Comparison of ENCODE assay signal across 1 cellular context in genomic region chr6:166348305-166348949, GRCh38.
A peak's percentile ranks its signal among the peaks of the same experiment; 100 is the strongest.
TF ChIP-seq lines count a peak whose summit lies in the region.

No MANE protein-coding gene starts in this region.

TF ChIP-seq in HepG2, 621 proteins besides CTCF, POLR2A, EP300 and RAD21 (continues in another document):
- TF ChIP-seq ZMYM2 (CRISPR knock-in tag; IDR thresholded peaks at IDR 0.05) = peak; percentile 44; the same call in 1 of the 2 replicates
- TF ChIP-seq DPF2 (CRISPR knock-in tag; IDR thresholded peaks at IDR 0.05; ENCODE audit: borderline replicate concordance, low read depth) = 0 out of 2 replicates have a peak, but pooled peaks have one; percentile 27
- no peak for TF ChIP-seq SOX6 (IDR thresholded peaks at IDR 0.05)
- peak; percentile 77 for TF ChIP-seq SOX6 (CRISPR knock-in tag; IDR thresholded peaks at IDR 0.05)
- TF ChIP-seq ZNF136 (CRISPR knock-in tag; IDR thresholded peaks at IDR 0.05; ENCODE audit: low read depth) = no peak
- peak; percentile 65 for TF ChIP-seq HNF4A (CRISPR knock-in tag; IDR thresholded peaks at IDR 0.05)
- TF ChIP-seq CREM (IDR thresholded peaks at IDR 0.05) = peak; percentile 37; the same call in 1 of the 2 replicates
- TF ChIP-seq CREM (CRISPR knock-in tag; IDR thresholded peaks at IDR 0.05) = no peak
- TF ChIP-seq STAG1 (CRISPR knock-in tag; IDR thresholded peaks at IDR 0.05) = no peak
- TF ChIP-seq, protein P1, sequence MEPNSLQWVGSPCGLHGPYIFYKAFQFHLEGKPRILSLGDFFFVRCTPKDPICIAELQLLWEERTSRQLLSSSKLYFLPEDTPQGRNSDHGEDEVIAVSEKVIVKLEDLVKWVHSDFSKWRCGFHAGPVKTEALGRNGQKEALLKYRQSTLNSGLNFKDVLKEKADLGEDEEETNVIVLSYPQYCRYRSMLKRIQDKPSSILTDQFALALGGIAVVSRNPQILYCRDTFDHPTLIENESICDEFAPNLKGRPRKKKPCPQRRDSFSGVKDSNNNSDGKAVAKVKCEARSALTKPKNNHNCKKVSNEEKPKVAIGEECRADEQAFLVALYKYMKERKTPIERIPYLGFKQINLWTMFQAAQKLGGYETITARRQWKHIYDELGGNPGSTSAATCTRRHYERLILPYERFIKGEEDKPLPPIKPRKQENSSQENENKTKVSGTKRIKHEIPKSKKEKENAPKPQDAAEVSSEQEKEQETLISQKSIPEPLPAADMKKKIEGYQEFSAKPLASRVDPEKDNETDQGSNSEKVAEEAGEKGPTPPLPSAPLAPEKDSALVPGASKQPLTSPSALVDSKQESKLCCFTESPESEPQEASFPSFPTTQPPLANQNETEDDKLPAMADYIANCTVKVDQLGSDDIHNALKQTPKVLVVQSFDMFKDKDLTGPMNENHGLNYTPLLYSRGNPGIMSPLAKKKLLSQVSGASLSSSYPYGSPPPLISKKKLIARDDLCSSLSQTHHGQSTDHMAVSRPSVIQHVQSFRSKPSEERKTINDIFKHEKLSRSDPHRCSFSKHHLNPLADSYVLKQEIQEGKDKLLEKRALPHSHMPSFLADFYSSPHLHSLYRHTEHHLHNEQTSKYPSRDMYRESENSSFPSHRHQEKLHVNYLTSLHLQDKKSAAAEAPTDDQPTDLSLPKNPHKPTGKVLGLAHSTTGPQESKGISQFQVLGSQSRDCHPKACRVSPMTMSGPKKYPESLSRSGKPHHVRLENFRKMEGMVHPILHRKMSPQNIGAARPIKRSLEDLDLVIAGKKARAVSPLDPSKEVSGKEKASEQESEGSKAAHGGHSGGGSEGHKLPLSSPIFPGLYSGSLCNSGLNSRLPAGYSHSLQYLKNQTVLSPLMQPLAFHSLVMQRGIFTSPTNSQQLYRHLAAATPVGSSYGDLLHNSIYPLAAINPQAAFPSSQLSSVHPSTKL (CRISPR knock-in tag; IDR thresholded peaks at IDR 0.05) = peak; percentile 69
- no peak for TF ChIP-seq HIVEP1 (CRISPR knock-in tag; IDR thresholded peaks at IDR 0.05)
- TF ChIP-seq BCL6 (CRISPR knock-in tag; IDR thresholded peaks at IDR 0.05) = 0 out of 2 replicates have a peak, but pooled peaks have one; percentile 17
- 0 out of 2 replicates have a peak, but pooled peaks have one; percentile 15 for TF ChIP-seq KDM5A (IDR thresholded peaks at IDR 0.05; ENCODE audit: borderline replicate concordance, low read length)
- peak; percentile 57; the same call in 1 of the 2 replicates for TF ChIP-seq HNF4G (IDR thresholded peaks at IDR 0.05; ENCODE audit: borderline replicate concordance, low read depth, low read length)
- TF ChIP-seq HNF4G (CRISPR knock-in tag; IDR thresholded peaks at IDR 0.05; ENCODE audit: borderline replicate concordance, low read depth) = no peak
- peak; percentile 41; the same call in 1 of the 2 replicates for TF ChIP-seq NCOR1 (IDR thresholded peaks at IDR 0.05; ENCODE audit: borderline replicate concordance, low read length)
- TF ChIP-seq FOXA3 (CRISPR knock-in tag; IDR thresholded peaks at IDR 0.05) = peak; percentile 33; the same call in 1 of the 2 replicates
- peak; percentile 18; the same call in 1 of the 2 replicates for TF ChIP-seq KDM4B (CRISPR knock-in tag; IDR thresholded peaks at IDR 0.05)
- TF ChIP-seq KDM6A (CRISPR knock-in tag; IDR thresholded peaks at IDR 0.05; ENCODE audit: low read depth) = 0 out of 2 replicates have a peak, but pooled peaks have one; percentile 21
- 0 out of 2 replicates have a peak, but pooled peaks have one; percentile 45 for TF ChIP-seq SOX13 (IDR thresholded peaks at IDR 0.05)
- peak in 1 of 2 experiments; percentile 77; a peak in 2 of 4 replicates for TF ChIP-seq SOX13 (CRISPR knock-in tag; conservative IDR thresholded peaks at IDR 0.05 in 1 of 2, IDR thresholded peaks at IDR 0.05 in 1 of 2)
- peak; percentile 46; the same call in 1 of the 2 replicates for TF ChIP-seq SMAD3 (CRISPR knock-in tag; IDR thresholded peaks at IDR 0.05)
- TF ChIP-seq IKZF5 (CRISPR knock-in tag; IDR thresholded peaks at IDR 0.05) = peak; percentile 44; the same call in 1 of the 2 replicates
- peak; percentile 62; the same call in 1 of the 2 replicates for TF ChIP-seq ZNF331 (CRISPR knock-in tag; IDR thresholded peaks at IDR 0.05)
- no peak for TF ChIP-seq CREB1 (IDR thresholded peaks at IDR 0.05)
- TF ChIP-seq CREB1 (CRISPR knock-in tag; IDR thresholded peaks at IDR 0.05) = 0 out of 2 replicates have a peak, but pooled peaks have one; percentile 38
- TF ChIP-seq, protein P2, sequence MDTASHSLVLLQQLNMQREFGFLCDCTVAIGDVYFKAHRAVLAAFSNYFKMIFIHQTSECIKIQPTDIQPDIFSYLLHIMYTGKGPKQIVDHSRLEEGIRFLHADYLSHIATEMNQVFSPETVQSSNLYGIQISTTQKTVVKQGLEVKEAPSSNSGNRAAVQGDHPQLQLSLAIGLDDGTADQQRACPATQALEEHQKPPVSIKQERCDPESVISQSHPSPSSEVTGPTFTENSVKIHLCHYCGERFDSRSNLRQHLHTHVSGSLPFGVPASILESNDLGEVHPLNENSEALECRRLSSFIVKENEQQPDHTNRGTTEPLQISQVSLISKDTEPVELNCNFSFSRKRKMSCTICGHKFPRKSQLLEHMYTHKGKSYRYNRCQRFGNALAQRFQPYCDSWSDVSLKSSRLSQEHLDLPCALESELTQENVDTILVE (CRISPR knock-in tag; IDR thresholded peaks at IDR 0.05) = no peak
- no peak for TF ChIP-seq HNF1A (IDR thresholded peaks at IDR 0.05; ENCODE audit: low read depth)
- TF ChIP-seq HNF1A (CRISPR knock-in tag; IDR thresholded peaks at IDR 0.05; ENCODE audit: borderline replicate concordance) = peak; percentile 25; the same call in 1 of the 2 replicates
- peak; percentile 70; the same call in 1 of the 2 replicates for TF ChIP-seq SOX5 (CRISPR knock-in tag; IDR thresholded peaks at IDR 0.05; ENCODE audit: borderline replicate concordance)
- TF ChIP-seq, protein P3, sequence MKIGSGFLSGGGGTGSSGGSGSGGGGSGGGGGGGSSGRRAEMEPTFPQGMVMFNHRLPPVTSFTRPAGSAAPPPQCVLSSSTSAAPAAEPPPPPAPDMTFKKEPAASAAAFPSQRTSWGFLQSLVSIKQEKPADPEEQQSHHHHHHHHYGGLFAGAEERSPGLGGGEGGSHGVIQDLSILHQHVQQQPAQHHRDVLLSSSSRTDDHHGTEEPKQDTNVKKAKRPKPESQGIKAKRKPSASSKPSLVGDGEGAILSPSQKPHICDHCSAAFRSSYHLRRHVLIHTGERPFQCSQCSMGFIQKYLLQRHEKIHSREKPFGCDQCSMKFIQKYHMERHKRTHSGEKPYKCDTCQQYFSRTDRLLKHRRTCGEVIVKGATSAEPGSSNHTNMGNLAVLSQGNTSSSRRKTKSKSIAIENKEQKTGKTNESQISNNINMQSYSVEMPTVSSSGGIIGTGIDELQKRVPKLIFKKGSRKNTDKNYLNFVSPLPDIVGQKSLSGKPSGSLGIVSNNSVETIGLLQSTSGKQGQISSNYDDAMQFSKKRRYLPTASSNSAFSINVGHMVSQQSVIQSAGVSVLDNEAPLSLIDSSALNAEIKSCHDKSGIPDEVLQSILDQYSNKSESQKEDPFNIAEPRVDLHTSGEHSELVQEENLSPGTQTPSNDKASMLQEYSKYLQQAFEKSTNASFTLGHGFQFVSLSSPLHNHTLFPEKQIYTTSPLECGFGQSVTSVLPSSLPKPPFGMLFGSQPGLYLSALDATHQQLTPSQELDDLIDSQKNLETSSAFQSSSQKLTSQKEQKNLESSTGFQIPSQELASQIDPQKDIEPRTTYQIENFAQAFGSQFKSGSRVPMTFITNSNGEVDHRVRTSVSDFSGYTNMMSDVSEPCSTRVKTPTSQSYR (CRISPR knock-in tag; IDR thresholded peaks at IDR 0.05; ENCODE audit: borderline replicate concordance) = peak; percentile 7; the same call in 1 of the 2 replicates
- TF ChIP-seq POGZ (CRISPR knock-in tag; IDR thresholded peaks at IDR 0.05) = peak; percentile 48; the same call in 1 of the 2 replicates
- peak; percentile 68 for TF ChIP-seq RCOR2 (CRISPR knock-in tag; IDR thresholded peaks at IDR 0.05)
- peak; percentile 90 for TF ChIP-seq CEBPB (IDR thresholded peaks at IDR 0.05; ENCODE audit: borderline replicate concordance, low read depth, low read length)
- peak; percentile 95 for TF ChIP-seq ZNF644 (CRISPR knock-in tag; IDR thresholded peaks at IDR 0.05; ENCODE audit: low read depth)
- TF ChIP-seq RXRB (CRISPR knock-in tag; IDR thresholded peaks at IDR 0.05; ENCODE audit: borderline replicate concordance) = peak; percentile 47; the same call in 1 of the 2 replicates
- TF ChIP-seq MED1 (CRISPR knock-in tag; IDR thresholded peaks at IDR 0.05) = peak; percentile 26; the same call in 1 of the 2 replicates
- TF ChIP-seq TFAP4 (IDR thresholded peaks at IDR 0.05; ENCODE audit: borderline replicate concordance, low read depth) = peak; percentile 63
- no peak for TF ChIP-seq ZNF75D (CRISPR knock-in tag; IDR thresholded peaks at IDR 0.05; ENCODE audit: borderline replicate concordance)
- no peak for TF ChIP-seq ZNF180 (CRISPR knock-in tag; IDR thresholded peaks at IDR 0.05; ENCODE audit: borderline replicate concordance, low read depth)
- peak; percentile 56; the same call in 1 of the 2 replicates for TF ChIP-seq ISL2 (CRISPR knock-in tag; IDR thresholded peaks at IDR 0.05)
- no peak for TF ChIP-seq NR2F6 (IDR thresholded peaks at IDR 0.05)
- TF ChIP-seq NR2F6 (CRISPR knock-in tag; IDR thresholded peaks at IDR 0.05) = peak; percentile 33; the same call in 1 of the 2 replicates
- 0 out of 2 replicates have a peak, but pooled peaks have one; percentile 57 for TF ChIP-seq ZKSCAN8 (CRISPR knock-in tag; IDR thresholded peaks at IDR 0.05; ENCODE audit: borderline replicate concordance)
- no peak for TF ChIP-seq GABPB1 (CRISPR knock-in tag; IDR thresholded peaks at IDR 0.05)
- peak; percentile 62; the same call in 1 of the 2 replicates for TF ChIP-seq ZMYM4 (CRISPR knock-in tag; IDR thresholded peaks at IDR 0.05)
- TF ChIP-seq, protein P4, sequence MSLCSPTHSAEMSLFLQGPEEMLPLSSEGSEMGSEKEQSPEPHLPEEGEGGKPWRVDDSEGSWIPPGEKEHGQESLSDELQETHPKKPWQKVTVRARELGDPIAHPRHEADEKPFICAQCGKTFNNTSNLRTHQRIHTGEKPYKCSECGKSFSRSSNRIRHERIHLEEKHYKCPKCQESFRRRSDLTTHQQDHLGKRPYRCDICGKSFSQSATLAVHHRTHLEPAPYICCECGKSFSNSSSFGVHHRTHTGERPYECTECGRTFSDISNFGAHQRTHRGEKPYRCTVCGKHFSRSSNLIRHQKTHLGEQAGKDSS (CRISPR knock-in tag; IDR thresholded peaks at IDR 0.05; ENCODE audit: borderline replicate concordance, low read depth) = no peak
- peak; percentile 83 for TF ChIP-seq CEBPG (CRISPR knock-in tag; IDR thresholded peaks at IDR 0.05)
- TF ChIP-seq ZNF619 (CRISPR knock-in tag; IDR thresholded peaks at IDR 0.05) = no peak
- TF ChIP-seq RARA (CRISPR knock-in tag; IDR thresholded peaks at IDR 0.05) = 0 out of 2 replicates have a peak, but pooled peaks have one; percentile 8
- TF ChIP-seq NCOA2 (CRISPR knock-in tag; IDR thresholded peaks at IDR 0.05) = peak; percentile 48; the same call in 1 of the 2 replicates
- peak; percentile 41; the same call in 1 of the 2 replicates for TF ChIP-seq FOXJ3 (CRISPR knock-in tag; IDR thresholded peaks at IDR 0.05; ENCODE audit: borderline replicate concordance)
- TF ChIP-seq ZNF614 (CRISPR knock-in tag; IDR thresholded peaks at IDR 0.05; ENCODE audit: borderline replicate concordance) = no peak
